8 cellular contexts compared by ENCODE assay signal in the genomic region with DNA sequence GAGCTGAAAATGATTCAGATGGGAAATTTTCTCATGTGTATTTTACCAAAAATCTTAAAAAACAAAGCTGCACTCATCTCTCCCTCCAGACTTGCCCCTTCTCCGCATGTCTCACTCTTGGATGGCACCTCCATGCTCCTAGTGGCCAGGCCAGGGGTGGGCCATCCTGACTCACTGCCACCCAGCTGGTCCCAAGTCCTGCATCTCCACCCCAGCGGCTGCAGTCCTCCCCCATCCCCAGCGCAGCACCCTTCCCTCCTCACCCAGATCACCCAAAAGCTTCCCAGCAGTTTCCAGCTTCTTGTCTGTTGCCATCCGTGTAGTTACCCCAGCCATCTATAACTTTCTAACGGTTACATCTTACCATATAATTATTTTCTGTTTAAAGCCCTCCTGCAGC.
"Had no signal": no experiment of that assay in that cellular context is flagged by ENCODE, and none has a peak within 500 bp of the region (broad histone marks: within the 10 kb centered on the region; RNA-seq: fewer than 3 reads in every experiment).

No MANE protein-coding gene starts in this region.

- H2AFZ ChIP-seq: GM23338 had no signal

- H3K27ac Mint-ChIP-seq: GM23338, HFFc6 had no signal

- H3K36me3 ChIP-seq: HAP-1 had no signal

- H3K9me3 ChIP-seq: HAP-1 had no signal

- H3K4me3 Mint-ChIP-seq: GM23338, HFFc6, IgD-negative memory B cell had no signal

- H3K4me1 ChIP-seq: HAP-1 had no signal

- H3K4me2 ChIP-seq: GM23338 had no signal

- H3K4me3 ChIP-seq: GM23338, HAP-1 had no signal

- FAIRE-seq: HTR-8/SVneo had no signal

- ATAC-seq: GM23338, HCT116 had no signal

- DNase-seq: H7, HFFc6, KBM-7 had no signal

- H3K36me3 Mint-ChIP-seq: IgD-negative memory B cell had no signal
